Comparison of ENCODE assay signal across 28 cellular contexts in genomic region chr21:14632359-14632758, GRCh38.
"Had no signal": no experiment of that assay in that cellular context is flagged by ENCODE, and none has a peak within 500 bp of the region (broad histone marks: within the 10 kb centered on the region; RNA-seq: fewer than 3 reads in every experiment).

No MANE protein-coding gene starts in this region.

- H3K27ac Mint-ChIP-seq: nephron; neural progenitor cell; progenitor cell of endocrine pancreas; stimulated activated naive B cell treated with anti-CD40 and anti-IgM and Interleukin-4, amounts not matched to agents 10 μg/mL and 1 μg/mL and 100 μg/mL, for 72 hours had no signal

- H3K36me3 Mint-ChIP-seq: neural progenitor cell; stimulated activated naive B cell treated with anti-CD40 and anti-IgM and Interleukin-4, amounts not matched to agents 10 μg/mL and 1 μg/mL and 100 μg/mL, for 72 hours had no signal

- H3K27ac ChIP-seq: neural progenitor cell, ovary, parathyroid adenoma, psoas muscle, right lobe of liver, sigmoid colon, stomach, thoracic aorta, thyroid gland, tibial nerve, upper lobe of left lung, vagina had no signal

- H2AFZ ChIP-seq: neural progenitor cell, parathyroid adenoma had no signal

- H3K4me3 ChIP-seq: neural progenitor cell, ovary, psoas muscle, right lobe of liver, sigmoid colon, stomach, thoracic aorta, thyroid gland, tibial nerve, upper lobe of left lung, vagina had no signal

- H3K9me3 Mint-ChIP-seq: neural progenitor cell had no signal

- H3K27me3 ChIP-seq: neural progenitor cell, ovary, right lobe of liver, sigmoid colon, stomach, thyroid gland, tibial nerve, upper lobe of left lung, vagina had no signal

- H3K4me2 ChIP-seq: neural progenitor cell had no signal

- H3K4me1 ChIP-seq: neural progenitor cell, parathyroid adenoma, psoas muscle, right lobe of liver, sigmoid colon, stomach, thyroid gland, tibial nerve, upper lobe of left lung, vagina had no signal

- H3K4me1 Mint-ChIP-seq: nephron had no signal

- ATAC-seq: psoas muscle; right cardiac atrium; right lobe of liver; stimulated activated effector memory CD8-positive, alpha-beta T cell treated with anti-CD3 and anti-CD28 coated beads, Interleukin-12 subunit alpha, Interleukin-12 subunit beta, amount 100 ng/mL, for 72 hours; stimulated activated naive B cell treated with anti-CD40 and anti-IgM and Interleukin-4, amounts not matched to agents 10 μg/mL and 1 μg/mL and 100 μg/mL, for 72 hours had no signal

- H3K9me3 ChIP-seq: ovary, psoas muscle, right lobe of liver, sigmoid colon, stomach, thoracic aorta, thyroid gland, upper lobe of left lung, vagina had no signal

- H3K4me3 Mint-ChIP-seq: nephron; neural progenitor cell; stimulated activated effector memory CD8-positive, alpha-beta T cell treated with anti-CD3 and anti-CD28 coated beads, Interleukin-12 subunit alpha, Interleukin-12 subunit beta, amount 100 ng/mL, for 72 hours; stimulated activated naive B cell treated with anti-CD40 and anti-IgM and Interleukin-4, amounts not matched to agents 10 μg/mL and 1 μg/mL and 100 μg/mL, for 72 hours; stimulated activated naive CD8-positive, alpha-beta T cell treated with anti-CD3 and anti-CD28 coated beads, Interleukin-15, Interleukin-2, amounts not matched to agents 100 ng/mL and 50 ng/mL, for 24 hours had no signal

- DNase-seq: occipital lobe; ovary; posterior cingulate gyrus; psoas muscle; right cardiac atrium; right lobe of liver; sigmoid colon; small intestine; stimulated activated CD4-positive, alpha-beta T cell treated with anti-CD3 and anti-CD28 coated beads, Interleukin-15, amount 100 ng/mL, for 24 hours; stimulated activated CD4-positive, alpha-beta T cell treated with anti-CD3 and anti-CD28 coated beads, Interleukin-2, amount 100 ng/mL, for 24 hours; stimulated activated CD4-positive, alpha-beta T cell treated with anti-CD3 and anti-CD28 coated beads, Interleukin-2, amount 100 ng/mL, for 48 hours; stimulated activated CD4-positive, alpha-beta T cell treated with anti-CD3 and anti-CD28 coated beads, Interleukin-4, amount 100 ng/mL, for 24 hours; stimulated activated naive B cell treated with anti-CD40 and anti-IgM and Interleukin-4, amounts not matched to agents 10 μg/mL and 1 μg/mL and 100 μg/mL, for 72 hours; stimulated activated naive CD4-positive, alpha-beta T cell treated with Interleukin-2 at 50 U/mL for 16 hours; stomach; thyroid gland; trophoblast cell; upper lobe of left lung had no signal

- H3K36me3 ChIP-seq: neural progenitor cell, ovary, right lobe of liver, sigmoid colon, stomach, thoracic aorta, thyroid gland, tibial nerve, upper lobe of left lung, vagina had no signal

- H3K79me2 ChIP-seq: parathyroid adenoma had no signal

- FAIRE-seq: small intestine, urothelium cell line had no signal

- H3K9ac ChIP-seq: neural progenitor cell, parathyroid adenoma had no signal

- H3K27me3 Mint-ChIP-seq: progenitor cell of endocrine pancreas; stimulated activated naive B cell treated with anti-CD40 and anti-IgM and Interleukin-4, amounts not matched to agents 10 μg/mL and 1 μg/mL and 100 μg/mL, for 72 hours; stimulated activated naive CD8-positive, alpha-beta T cell treated with anti-CD3 and anti-CD28 coated beads, Interleukin-15, Interleukin-2, amounts not matched to agents 100 ng/mL and 50 ng/mL, for 24 hours had no signal
